Comparison of ENCODE assay signal across 5 cellular contexts in genomic region chr14:73562696-73563095, GRCh38. TPM values are rescaled to one million over a fixed set of nuclear protein-coding genes. Genes with fewer than 3 reads are reported as not detected.
"Had no signal": no experiment of that assay in that cellular context is flagged by ENCODE, and none has a peak within 500 bp of the region (broad histone marks: within the 10 kb centered on the region; RNA-seq: fewer than 3 reads in every experiment).

No MANE protein-coding gene starts in this region.

RNA-seq across cellular contexts. Expression of gene HEATR4, which starts 3.9 kb away (rescaled TPM):
- total RNA-seq: IMR-90, LHCN-M2, SK-MEL-5 had no signal
- polyA plus RNA-seq: IMR-90, SK-N-SH had no signal

RNA-seq across cellular contexts. Expression of gene ACOT6, which starts 49.6 kb away (rescaled TPM):
- total RNA-seq: IMR-90, LHCN-M2, PC-3 had no signal
- polyA plus RNA-seq: IMR-90, SK-N-SH had no signal
